In the genomic region with DNA sequence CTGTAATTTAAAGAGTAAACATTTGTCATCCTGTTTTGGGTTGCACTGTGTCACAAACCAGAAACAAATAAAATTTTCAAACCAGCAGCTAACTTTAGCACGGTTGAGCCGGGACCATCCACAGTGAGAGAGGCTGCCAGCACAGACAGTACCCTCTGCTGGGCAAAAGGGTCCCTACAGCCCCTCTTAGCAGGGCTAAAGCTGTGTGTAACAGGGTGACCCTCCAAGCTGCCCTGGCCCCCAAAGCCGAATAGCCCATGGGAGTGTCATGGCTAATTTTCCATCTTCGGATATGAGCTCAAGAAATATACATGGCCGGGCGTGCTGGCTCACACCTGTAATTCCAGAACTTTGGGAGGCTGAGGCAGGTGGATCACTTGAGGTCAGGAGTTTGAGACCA, we compare ENCODE assay signal across 15 cellular contexts.
DNase-seq lines count a peak whose midpoint lies in the region; TF ChIP-seq lines count a peak whose summit lies in the region.
"Had no signal": no experiment of that assay in that cellular context is flagged by ENCODE, and none has a peak within 500 bp of the region (broad histone marks: within the 10 kb centered on the region; RNA-seq: fewer than 3 reads in every experiment).

No MANE protein-coding gene starts in this region.

- no peaks in the 10 kb centered on the region for H3K9me3 ChIP-seq in MG63
- no peaks in the 10 kb centered on the region for H3K9me3 ChIP-seq in MM.1S (replicated peaks; ENCODE audit: insufficient read depth, low read length)
- H3K9me3 ChIP-seq: psoas muscle had no signal

- peaks cover 15% of the 10 kb centered on the region for H3K27me3 Mint-ChIP-seq in activated naive CD4-positive, alpha-beta T cell treated with anti-CD3 and anti-CD28 coated beads for 36 hours (ENCODE audit: low read depth)
- H3K27me3 Mint-ChIP-seq in endothelial cell (ENCODE audit: unreplicated experiment) (no peaks in the 10 kb centered on the region), type B pancreatic cell (peaks cover 21% of the 10 kb centered on the region)

- H3K4me3 ChIP-seq in MG63 (no peak overlapping the region), MM.1S (ENCODE audit: low read length) (no peak overlapping the region)
- H3K4me3 ChIP-seq: psoas muscle had no signal

- peak; percentile 5 for DNase-seq in activated naive CD4-positive, alpha-beta T cell treated with anti-CD3 and anti-CD28 coated beads for 36 hours
- no peak for DNase-seq in activated naive CD4-positive, alpha-beta T cell treated with Interleukin-2 at 50 U/mL for 16 hours
- DNase-seq in MG63 (peak; percentile 2), endothelial cell (ENCODE audit: low spot score) (peak; percentile 46), type B pancreatic cell (ENCODE audit: extremely low spot score, unreplicated experiment) (no peak), MM.1S (no peak), NCI-H526 treated with DMSO at 0.1 percent for 48 hours (lab: John Stamatoyannopoulos, UW) (no peak), posterior vena cava (ENCODE audit: low spot score) (no peak)
- DNase-seq: activated naive CD4-positive, alpha-beta T cell treated with anti-CD3 and anti-CD28 coated beads, Interleukin-2, amount 50 U/mL, for 16 hours; AML-193; central memory CD4-positive, alpha-beta T cell; psoas muscle; stimulated activated CD4-positive, alpha-beta T cell treated with anti-CD3 and anti-CD28 coated beads, Interleukin-1b, Interleukin-23, amount 100 ng/mL, for 48 hours; T-helper 9 cell had no signal

- no peaks in the 10 kb centered on the region for H4K20me1 ChIP-seq in MM.1S (ENCODE audit: insufficient read depth, low read length)

- H3K9me2 ChIP-seq in MM.1S (replicated peaks; ENCODE audit: insufficient read depth, low read length), result no peaks in the 10 kb centered on the region

- no peaks in the 10 kb centered on the region for H3K27me3 ChIP-seq in MG63
- H3K27me3 ChIP-seq in MM.1S (replicated peaks; ENCODE audit: insufficient read depth, low read length), result no peaks in the 10 kb centered on the region

- no peak overlapping the region for H3K27ac ChIP-seq in MM.1S (ENCODE audit: low read length)
- H3K27ac ChIP-seq: psoas muscle had no signal

- no peak overlapping the region for H3K27ac Mint-ChIP-seq in activated naive CD4-positive, alpha-beta T cell treated with anti-CD3 and anti-CD28 coated beads for 36 hours
- H3K27ac Mint-ChIP-seq in endothelial cell (ENCODE audit: unreplicated experiment) (no peak overlapping the region), type B pancreatic cell (no peak overlapping the region)
- H3K27ac Mint-ChIP-seq: stimulated activated effector memory CD8-positive, alpha-beta T cell treated with anti-CD3 and anti-CD28 coated beads, Interleukin-12 subunit alpha, Interleukin-12 subunit beta, amount 100 ng/mL, for 72 hours had no signal

- H3K36me3 ChIP-seq in MG63, result no peaks in the 10 kb centered on the region
- H3K36me3 ChIP-seq in MM.1S (replicated peaks; ENCODE audit: insufficient read depth, low read length), result no peaks in the 10 kb centered on the region

- H3K4me1 Mint-ChIP-seq in activated naive CD4-positive, alpha-beta T cell treated with anti-CD3 and anti-CD28 coated beads for 36 hours (ENCODE audit: low read depth), result no peaks in the 10 kb centered on the region
- H3K4me1 Mint-ChIP-seq in endothelial cell (ENCODE audit: unreplicated experiment) (no peaks in the 10 kb centered on the region), type B pancreatic cell (ENCODE audit: unreplicated experiment) (no peaks in the 10 kb centered on the region)
- H3K4me1 Mint-ChIP-seq: stimulated activated effector memory CD8-positive, alpha-beta T cell treated with anti-CD3 and anti-CD28 coated beads, Interleukin-12 subunit alpha, Interleukin-12 subunit beta, amount 100 ng/mL, for 72 hours had no signal

- H3K4me3 Mint-ChIP-seq in activated naive CD4-positive, alpha-beta T cell treated with anti-CD3 and anti-CD28 coated beads for 36 hours, result no peak overlapping the region
- no peak overlapping the region for H3K4me3 Mint-ChIP-seq in endothelial cell (ENCODE audit: unreplicated experiment)
- H3K4me3 Mint-ChIP-seq in type B pancreatic cell, result no peak overlapping the region
- H3K4me3 Mint-ChIP-seq: stimulated activated effector memory CD8-positive, alpha-beta T cell treated with anti-CD3 and anti-CD28 coated beads, Interleukin-12 subunit alpha, Interleukin-12 subunit beta, amount 100 ng/mL, for 72 hours had no signal

- no peak overlapping the region for H3K9ac ChIP-seq in MM.1S (ENCODE audit: low read length)

- TF ChIP-seq CTCF in endothelial cell (IDR thresholded peaks at IDR 0.05; ENCODE audit: unreplicated experiment) (peak; percentile 37), type B pancreatic cell (conservative IDR thresholded peaks at IDR 0.05) (peak; percentile 73), MM.1S (IDR thresholded peaks at IDR 0.05; ENCODE audit: low read length) (no peak)

- no peaks in the 10 kb centered on the region for H3K9me3 Mint-ChIP-seq in activated naive CD4-positive, alpha-beta T cell treated with anti-CD3 and anti-CD28 coated beads for 36 hours
- no peaks in the 10 kb centered on the region for H3K9me3 Mint-ChIP-seq in endothelial cell (ENCODE audit: unreplicated experiment)
- no peaks in the 10 kb centered on the region for H3K9me3 Mint-ChIP-seq in type B pancreatic cell
- H3K9me3 Mint-ChIP-seq: stimulated activated effector memory CD8-positive, alpha-beta T cell treated with anti-CD3 and anti-CD28 coated beads, Interleukin-12 subunit alpha, Interleukin-12 subunit beta, amount 100 ng/mL, for 72 hours had no signal

- H3F3A ChIP-seq in MM.1S (ENCODE audit: insufficient read depth, low read length), result no peaks in the 10 kb centered on the region

- H3K79me2 ChIP-seq in MM.1S (ENCODE audit: low read length), result no peaks in the 10 kb centered on the region

- no peak overlapping the region for H3K4me2 ChIP-seq in MM.1S (ENCODE audit: low read depth, low read length)

- H3K36me3 Mint-ChIP-seq in activated naive CD4-positive, alpha-beta T cell treated with anti-CD3 and anti-CD28 coated beads for 36 hours (ENCODE audit: low read depth), result no peaks in the 10 kb centered on the region
- H3K36me3 Mint-ChIP-seq in endothelial cell (ENCODE audit: low read depth, unreplicated experiment) (no peaks in the 10 kb centered on the region), type B pancreatic cell (no peaks in the 10 kb centered on the region)
- H3K36me3 Mint-ChIP-seq: stimulated activated effector memory CD8-positive, alpha-beta T cell treated with anti-CD3 and anti-CD28 coated beads, Interleukin-12 subunit alpha, Interleukin-12 subunit beta, amount 100 ng/mL, for 72 hours had no signal

- no peaks in the 10 kb centered on the region for H3K4me1 ChIP-seq in MM.1S (ENCODE audit: low read length)
- H3K4me1 ChIP-seq: psoas muscle had no signal

- CTCF ChIA-PET in activated naive CD4-positive, alpha-beta T cell treated with anti-CD3 and anti-CD28 coated beads for 36 hours (lab: Charles Lee), result interaction anchor here (0.5 kb wide), 1 partner anchor 169 kb away, joined by 3 read pairs; no protein-coding TSS in a partner anchor

- no peak overlapping the region for H2AFZ ChIP-seq in MM.1S (ENCODE audit: low read length)

- intact Hi-C loops in activated naive CD4-positive, alpha-beta T cell treated with anti-CD3 and anti-CD28 coated beads for 36 hours (cut with micrococcal nuclease), result no loop called here
- intact Hi-C loops in posterior vena cava (cut with DNase I), result no loop called here

Comparison
In these comparisons a context has a peak if more than half of its experiments do, and no peak if none do; other contexts are left out.
1. DNase-seq: peak in activated naive CD4-positive, alpha-beta T cell treated with anti-CD3 and anti-CD28 coated beads for 36 hours (single experiment), MG63 (single experiment) and endothelial cell (single experiment); none in activated naive CD4-positive, alpha-beta T cell treated with Interleukin-2 at 50 U/mL for 16 hours (single experiment), type B pancreatic cell (single experiment), MM.1S (single experiment), NCI-H526 treated with DMSO at 0.1 percent for 48 hours (single experiment) and posterior vena cava (single experiment).